Comparison of ENCODE assay signal across 10 cellular contexts in genomic region chr22:50169181-50169759, GRCh38. TPM values are rescaled to one million over a fixed set of nuclear protein-coding genes. Genes with fewer than 3 reads are reported as not detected.
DNase-seq lines count a peak whose midpoint lies in the region; ATAC-seq and TF ChIP-seq lines count a peak whose summit lies in the region.
"Had no signal": no experiment of that assay in that cellular context is flagged by ENCODE, and none has a peak within 500 bp of the region (broad histone marks: within the 10 kb centered on the region; RNA-seq: fewer than 3 reads in every experiment).

No MANE protein-coding gene starts in this region.

- H3K36me3 ChIP-seq in GM23338 (ENCODE audit: insufficient read depth) (no peaks in the 10 kb centered on the region), SJSA1 (no peaks in the 10 kb centered on the region), skeletal muscle satellite cell (ENCODE audit: insufficient read depth, low read length) (no peaks in the 10 kb centered on the region), MM.1S (replicated peaks; ENCODE audit: insufficient read depth, low read length) (no peaks in the 10 kb centered on the region)

- peaks cover 3% of the 10 kb centered on the region; the same call in 2 of the 3 replicates for H3K4me1 Mint-ChIP-seq in GM23338
- no peaks in the 10 kb centered on the region for H3K4me1 Mint-ChIP-seq in glutamatergic neuron (ENCODE audit: low read depth, unreplicated experiment)

- H3K9me2 ChIP-seq in GM23338 (ENCODE audit: insufficient read depth) (no peaks in the 10 kb centered on the region), MM.1S (replicated peaks; ENCODE audit: insufficient read depth, low read length) (no peaks in the 10 kb centered on the region)

- H3F3A ChIP-seq in GM23338 (replicated peaks; ENCODE audit: low read depth) (no peaks in the 10 kb centered on the region), MM.1S (ENCODE audit: insufficient read depth, low read length) (no peaks in the 10 kb centered on the region)

- H3K4me1 ChIP-seq in GM23338 (ENCODE audit: insufficient read depth) (0 out of 2 replicates have a peak, but pooled peaks cover 7% of the 10 kb centered on the region), SJSA1 (replicated peaks) (peaks cover 3% of the 10 kb centered on the region; the same call in 1 of the 2 replicates), skeletal muscle satellite cell (ENCODE audit: control insufficient read depth, insufficient read depth, low read length) (no peaks in the 10 kb centered on the region), MM.1S (ENCODE audit: low read length) (no peaks in the 10 kb centered on the region)

- ATAC-seq in GM23338 (peak; percentile 26), HG02678 (IDR thresholded peaks at IDR 0.05; ENCODE audit: unreplicated experiment) (no peak), GM21367 (IDR thresholded peaks at IDR 0.05; ENCODE audit: unreplicated experiment) (no peak)

- TF ChIP-seq CTCF in GM23338 (conservative IDR thresholded peaks at IDR 0.05; ENCODE audit: low read depth in 2 of 2) (no peak), glutamatergic neuron (IDR thresholded peaks at IDR 0.05; ENCODE audit: partially characterized antibody, unreplicated experiment) (no peak), MM.1S (IDR thresholded peaks at IDR 0.05; ENCODE audit: low read length) (no peak)

- H4K20me1 ChIP-seq in GM23338 (replicated peaks; ENCODE audit: insufficient read depth) (no peaks in the 10 kb centered on the region), MM.1S (ENCODE audit: insufficient read depth, low read length) (no peaks in the 10 kb centered on the region)

- H3K4me3 ChIP-seq in GM23338 (peak overlapping the region; percentile 50), SJSA1 (peak overlapping the region; percentile 34), skeletal muscle satellite cell (ENCODE audit: low read length) (no peak overlapping the region), MM.1S (ENCODE audit: low read length) (no peak overlapping the region)

- peak; percentile 54 for DNase-seq in GM23338 (ENCODE audit: low spot score)
- no peak for DNase-seq in SJSA1 (ENCODE audit: low read depth in 1 of 2, low spot score in 2 of 2)
- peak; percentile 31 for DNase-seq in glutamatergic neuron
- no peak for DNase-seq in kidney glomerular epithelial cell (lab: John Stamatoyannopoulos, UW)
- DNase-seq in MM.1S, result no peak
- DNase-seq: KG1 had no signal

- no peak overlapping the region for H3K9ac ChIP-seq in skeletal muscle satellite cell (ENCODE audit: low read depth, low read length)
- no peak overlapping the region for H3K9ac ChIP-seq in MM.1S (ENCODE audit: low read length)

- no peak overlapping the region for H3K27ac ChIP-seq in GM23338 (ENCODE audit: low read depth)
- H3K27ac ChIP-seq in SJSA1, result no peak overlapping the region
- H3K27ac ChIP-seq in MM.1S (ENCODE audit: low read length), result no peak overlapping the region
- H3K27ac ChIP-seq: epithelial cell of prostate had no signal

- H3K27me3 Mint-ChIP-seq in GM23338 (ENCODE audit: insufficient read depth, low read depth, poor library complexity) (peaks cover 28% of the 10 kb centered on the region), glutamatergic neuron (ENCODE audit: unreplicated experiment) (peaks cover 15% of the 10 kb centered on the region)

- H3K4me3 Mint-ChIP-seq in GM23338 (peak overlapping the region; percentile 65), glutamatergic neuron (ENCODE audit: unreplicated experiment) (peak overlapping the region; percentile 14)

- H3K79me2 ChIP-seq in GM23338 (replicated peaks; ENCODE audit: insufficient read depth) (no peaks in the 10 kb centered on the region), MM.1S (ENCODE audit: low read length) (no peaks in the 10 kb centered on the region)

- no peak overlapping the region for H3K27ac Mint-ChIP-seq in GM23338
- no peak overlapping the region for H3K27ac Mint-ChIP-seq in glutamatergic neuron (ENCODE audit: unreplicated experiment)

- no peaks in the 10 kb centered on the region for H3K9me3 ChIP-seq in SJSA1 (replicated peaks)
- H3K9me3 ChIP-seq in skeletal muscle satellite cell (replicated peaks; ENCODE audit: low read length), result no peaks in the 10 kb centered on the region
- H3K9me3 ChIP-seq in MM.1S (replicated peaks; ENCODE audit: insufficient read depth, low read length), result no peaks in the 10 kb centered on the region

- H3K36me3 Mint-ChIP-seq in GM23338 (ENCODE audit: low read depth) (no peaks in the 10 kb centered on the region), glutamatergic neuron (ENCODE audit: unreplicated experiment) (no peaks in the 10 kb centered on the region)

- H2AFZ ChIP-seq in GM23338, result peak overlapping the region; percentile 81; the same call in 1 of the 2 replicates
- H2AFZ ChIP-seq in MM.1S (ENCODE audit: low read length), result no peak overlapping the region

- H3K9me3 Mint-ChIP-seq in GM23338 (no peaks in the 10 kb centered on the region; the same call in 2 of the 3 replicates), glutamatergic neuron (ENCODE audit: unreplicated experiment) (peaks cover 10% of the 10 kb centered on the region)

- H3K27me3 ChIP-seq in GM23338 (ENCODE audit: insufficient read depth) (peaks cover 24% of the 10 kb centered on the region), SJSA1 (replicated peaks) (peaks cover 11% of the 10 kb centered on the region; the same call in 1 of the 2 replicates), skeletal muscle satellite cell (ENCODE audit: control insufficient read depth, insufficient read depth, low read length) (peaks cover 34% of the 10 kb centered on the region), MM.1S (replicated peaks; ENCODE audit: insufficient read depth, low read length) (peaks cover 25% of the 10 kb centered on the region)

- peak overlapping the region; percentile 79 for H3K4me2 ChIP-seq in GM23338
- H3K4me2 ChIP-seq in skeletal muscle satellite cell (ENCODE audit: low read length), result peak overlapping the region; percentile 72
- no peak overlapping the region for H3K4me2 ChIP-seq in MM.1S (ENCODE audit: low read depth, low read length)

TF ChIP-seq in GM23338, 12 proteins besides CTCF, POLR2A, EP300 and RAD21:
- TF ChIP-seq EZH2 (IDR thresholded peaks at IDR 0.05; ENCODE audit: low read depth, unreplicated experiment), result peak; percentile 50
- no peak for TF ChIP-seq ZNF331 (CRISPR knock-in tag; IDR thresholded peaks at IDR 0.05; ENCODE audit: low read depth)
TF ChIP-seq in GM23338: peak in this region for 1.

RNA-seq across cellular contexts. Expression of gene PANX2, which starts 1.3 kb away (rescaled TPM):
- total RNA-seq in GM23338 (2014; rRNA removed; shearing (Covaris generic)), result 5.1 and 5.9 TPM in 2 replicates
- polyA plus RNA-seq in GM23338 (2016; fragmentation: Nextera tagmentation; extraction: Ambion mirVana), result 2.6 and 2.8 TPM in 2 replicates
- total RNA-seq in SJSA1 (2014; rRNA removed; shearing (Covaris generic)), result 0.13 and 0.58 TPM in 2 replicates
- total RNA-seq in glutamatergic neuron (ENCODE audit: unreplicated experiment), result 1.8 TPM
- total RNA-seq in skeletal muscle satellite cell (2012; rRNA removed), result 0.22 and 0.25 TPM in 2 replicates

RNA-seq across cellular contexts. Expression of gene TRABD, which starts 16.4 kb away (rescaled TPM):
- total RNA-seq in GM23338 (2014; rRNA removed; shearing (Covaris generic)), result 58.6 and 66.1 TPM in 2 replicates
- 40.8 and 44.1 TPM in 2 replicates for polyA plus RNA-seq in GM23338 (2016; fragmentation: Nextera tagmentation; extraction: Ambion mirVana)
- total RNA-seq in SJSA1 (2014; rRNA removed; shearing (Covaris generic)), result 27.0 and 29.1 TPM in 2 replicates
- total RNA-seq in glutamatergic neuron (ENCODE audit: unreplicated experiment), result 31.3 TPM
- total RNA-seq in skeletal muscle satellite cell (2012; rRNA removed), result 30.8 and 31.4 TPM in 2 replicates

RNA-seq across cellular contexts. Expression of gene SELENOO, which starts 31.5 kb away (rescaled TPM):
- 16.9 and 21.3 TPM in 2 replicates for total RNA-seq in GM23338 (2014; rRNA removed; shearing (Covaris generic))
- 6.8 and 8.6 TPM in 2 replicates for polyA plus RNA-seq in GM23338 (2016; fragmentation: Nextera tagmentation; extraction: Ambion mirVana)
- 16.1 and 25.1 TPM in 2 replicates for total RNA-seq in SJSA1 (2014; rRNA removed; shearing (Covaris generic))
- 23.9 TPM for total RNA-seq in glutamatergic neuron (ENCODE audit: unreplicated experiment)
- total RNA-seq in skeletal muscle satellite cell (2012; rRNA removed), result 10.1 and 17.5 TPM in 2 replicates

Comparison
In these comparisons a context has a peak if more than half of its experiments do, and no peak if none do; other contexts are left out.
1. DNase-seq: peak in GM23338 (single experiment) and glutamatergic neuron (single experiment); none in SJSA1 (0 of 2), kidney glomerular epithelial cell (single experiment) and MM.1S (single experiment).
2. H3K4me3 ChIP-seq: peak in GM23338 (single experiment) and SJSA1 (single experiment); none in skeletal muscle satellite cell (single experiment) and MM.1S (single experiment).